Comparison of ENCODE assay signal across 8 cellular contexts in the genomic region with DNA sequence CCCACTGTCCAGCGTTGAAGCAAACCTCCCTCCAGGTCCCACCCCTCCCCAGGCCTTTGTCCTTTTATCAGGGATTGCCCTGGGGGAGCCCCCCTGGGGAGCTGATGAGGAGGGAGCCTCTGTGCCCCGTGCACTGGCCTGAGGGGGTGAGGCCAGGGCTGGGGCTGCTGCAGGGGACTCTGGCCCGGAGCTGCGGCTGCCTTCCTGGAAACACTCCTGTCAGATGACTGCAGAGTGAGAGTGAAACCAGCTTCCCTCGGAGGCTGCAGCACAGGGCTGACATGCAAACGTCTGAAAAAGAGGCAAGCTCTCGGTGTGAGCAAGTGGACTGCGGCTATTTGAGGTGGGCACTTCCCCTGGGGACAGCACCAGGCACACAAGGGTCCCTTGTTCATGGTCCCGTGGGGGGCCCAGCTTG. TPM values are rescaled to one million over a fixed set of nuclear protein-coding genes. Genes with fewer than 3 reads are reported as not detected.
DNase-seq lines count a peak whose midpoint lies in the region; ATAC-seq, FAIRE-seq and TF ChIP-seq lines count a peak whose summit lies in the region.

No MANE protein-coding gene starts in this region.

- CTCF ChIA-PET in K562 (lab: Yijun Ruan, JAX; ENCODE audit: low intra/inter-chr PET ratio): no interaction called here

- peak overlapping the region in 1 of 2 experiments; percentile 83; a peak in 2 of 4 replicates for H3K9ac ChIP-seq in K562 (ENCODE audit: insufficient read depth in 1 of 2, low read depth in 2 of 2, low read length in 2 of 2)

- no TSS peak for BruUV-seq in K562 (replicated peaks; lab: Mats Ljungman, UMichigan)

- H2AFZ ChIP-seq in K562 (ENCODE audit: low read depth, low read length): peak overlapping the region; percentile 66; the same call in 1 of the 2 replicates

- H3K9me3 ChIP-seq in Peyer's patch (no peaks in the 10 kb centered on the region), K562 (replicated peaks; ENCODE audit: control insufficient read depth, insufficient read depth, low read depth, low read length) (no peaks in the 10 kb centered on the region), pancreas (no peaks in the 10 kb centered on the region), aorta (ENCODE audit: control insufficient read depth, low read length) (no peaks in the 10 kb centered on the region)

- POLR2A ChIA-PET in K562 (lab: Yijun Ruan, JAX): interaction anchor here (0.6 to 2.2 kb wide), 13 partner anchors 9 to 372 kb away, joined by 3 to 15 read pairs (median 3); a partner anchor contains a TSS

- TF ChIP-seq RAD21 in K562 (CRISPR knock-in tag; conservative IDR thresholded peaks at IDR 0.05 in 1 of 2, IDR thresholded peaks at IDR 0.05 in 1 of 2): no peak

- H3K79me2 ChIP-seq in K562 (ENCODE audit: control insufficient read depth, insufficient read depth, low read length): peaks cover 17% of the 10 kb centered on the region

- no peaks in the 10 kb centered on the region for H4K20me1 ChIP-seq in K562 (replicated peaks; ENCODE audit: control insufficient read depth, insufficient read depth, low read length)

- in situ Hi-C loops in K562 (cut with MboI): no loop called here

- ATAC-seq in GM18909 (IDR thresholded peaks at IDR 0.05; ENCODE audit: poor library complexity, unreplicated experiment) (peak; percentile 38), K562 (peak; percentile 3; the same call in 2 of the 3 replicates), pancreas (peak in 2 of 4 donors; percentile 62 to 70), HG03521 (IDR thresholded peaks at IDR 0.05; ENCODE audit: unreplicated experiment) (no peak), aorta (ENCODE audit: low FRiP score) (no peak), GM21528 (IDR thresholded peaks at IDR 0.05; ENCODE audit: low FRiP score, unreplicated experiment) (no peak)

- TF ChIP-seq POLR2A in Peyer's patch (IDR thresholded peaks at IDR 0.05) (no peak), K562 (conservative IDR thresholded peaks at IDR 0.05) (no peak)

- intact Hi-C loops in K562 (cut with micrococcal nuclease) (no loop called here), pancreas (cut with DNase I) (no loop called here), aorta (cut with DNase I) (loop anchor here (10.0 kb wide), 1 partner anchor 63 kb away; a partner anchor contains a TSS)

- FAIRE-seq in K562 (lab: Jason Lieb, UNC) (peak; percentile 72), pancreas (lab: Jason Lieb, UNC) (no peak)

- H3K4me1 ChIP-seq in Peyer's patch (peaks cover 0 to 30% (median 15%) of the 10 kb centered on the region in 4 donors), K562 (replicated peaks in 1 of 2; ENCODE audit: control insufficient read depth in 2 of 2, insufficient read depth in 2 of 2, low read length in 2 of 2) (peaks cover 21 to 47% of the 10 kb centered on the region in 2 experiments), pancreas (peaks cover 0 to 24% (median 7%) of the 10 kb centered on the region in 3 donors), aorta (ENCODE audit: control insufficient read depth in 1 of 2, insufficient read depth in 2 of 2, low read length in 2 of 2) (no peaks in the 10 kb centered on the region)

- DNase-seq in Peyer's patch: peak; percentile 65 to 73 (median 71)
- DNase-seq in K562 (ENCODE audit: extremely low read depth in 1 of 4, low spot score in 3 of 4): peak in 2 of 4 experiments; percentile 61 to 72
- DNase-seq in pancreas: peak in 2 of 6 donors; percentile 59 to 69
- DNase-seq in DMS114 treated with DMSO at 0.1 percent for 48 hours (lab: John Stamatoyannopoulos, UW; ENCODE audit: unreplicated experiment): no peak
- no peak for DNase-seq in aorta

- H3K36me3 ChIP-seq in Peyer's patch (no peaks in the 10 kb centered on the region), K562 (ENCODE audit: control insufficient read depth, insufficient read depth, low read length) (peaks cover 6% of the 10 kb centered on the region; the same call in 1 of the 3 replicates), pancreas (no peaks in the 10 kb centered on the region), aorta (ENCODE audit: control insufficient read depth in 1 of 2, insufficient read depth in 2 of 2, low read length in 1 of 2) (no peaks in the 10 kb centered on the region)

- peak overlapping the region; percentile 56 for H3K4me2 ChIP-seq in K562 (ENCODE audit: insufficient read depth, low read length)

- TF ChIP-seq EP300 in K562 (IDR thresholded peaks at IDR 0.05; ENCODE audit: low read length): no peak

- 9% methylated on average over 9 of the region's 9 CpGs for WGBS in K562 (ENCODE audit: insufficient coverage, low coverage, missing lambda C conversion rate)
- 22 to 27% methylated on average over 9 of the region's 9 CpGs for WGBS in pancreas, 2 donors
- WGBS in aorta, 2 donors: 31 to 35% methylated on average over 9 of the region's 9 CpGs

- no peaks in the 10 kb centered on the region for H3K27me3 ChIP-seq in Peyer's patch
- H3K27me3 ChIP-seq in K562 (ENCODE audit: control insufficient read depth in 2 of 2, insufficient read depth in 2 of 2, low read length in 2 of 2): no peaks in the 10 kb centered on the region
- H3K27me3 ChIP-seq in pancreas: no peaks in the 10 kb centered on the region
- H3K27me3 ChIP-seq in aorta (ENCODE audit: control insufficient read depth in 1 of 2, insufficient read depth in 2 of 2, low read length in 1 of 2): no peaks in the 10 kb centered on the region

- peak overlapping the region; percentile 73 to 81 (median 77) for H3K27ac ChIP-seq in Peyer's patch
- peak overlapping the region; percentile 53; the same call in 1 of the 3 replicates for H3K27ac ChIP-seq in K562 (ENCODE audit: extremely low read depth, low read depth, low read length)
- peak overlapping the region in 3 of 4 donors; percentile 16 to 83 (median 81) for H3K27ac ChIP-seq in pancreas
- no peak overlapping the region for H3K27ac ChIP-seq in aorta (ENCODE audit: low read depth in 1 of 2, low read length in 2 of 2)

- H3K4me3 ChIP-seq in Peyer's patch (peak overlapping the region; percentile 25 to 43 (median 38)), K562 (no peak overlapping the region), pancreas (peak overlapping the region in 1 of 4 donors; percentile 7), aorta (ENCODE audit: low read length in 2 of 2) (no peak overlapping the region)

- peaks cover 2% of the 10 kb centered on the region for H3K9me1 ChIP-seq in K562 (ENCODE audit: control insufficient read depth, insufficient read depth, low read length)

- TF ChIP-seq CTCF in Peyer's patch (IDR thresholded peaks at IDR 0.05) (no peak), K562 (IDR thresholded peaks at IDR 0.05 in 2 of 3, conservative IDR thresholded peaks at IDR 0.05 in 1 of 3; ENCODE audit: insufficient read depth in 2 of 3, low read depth in 1 of 3, low read length in 3 of 3) (no peak), pancreas (IDR thresholded peaks at IDR 0.05) (no peak)

RNA-seq across cellular contexts. Expression of a gene that starts 4.6 kb away (rescaled TPM):
- total RNA-seq in Peyer's patch (10 to 100 TPM; 17.5 to 75.1 (median 22.2) TPM), K562 (2014; rRNA removed) (26.8 and 33.3 TPM in 2 replicates), K562 (2014; rRNA removed; fragmentation: Illumina TruSeq; extraction: Trizol) (5.9 and 9.1 TPM in 2 replicates), K562 (2015; rRNA removed; fragmentation: Illumina TruSeq; extraction: Trizol) (26.6 and 28.2 TPM in 2 replicates), K562 (2021) (44.5 and 45.2 TPM in 2 replicates), pancreas (10 to 100 TPM in 1 of 6 donors, 1 to 10 TPM in 5; 4.8 to 13.4 (median 6.9) TPM), aorta (10 to 100 TPM in 1 of 2 donors, 1 to 10 TPM in 1; 9.1 to 22.1 TPM)
- total RNA-seq in K562 (2011; cell fraction: chromatin; rRNA removed; ENCODE audit: low replicate concordance): 25.3 and 98.2 TPM in 2 replicates
- total RNA-seq in K562 (2011; cell fraction: nucleolus; rRNA removed): 71.7 TPM in 2 replicates
- total RNA-seq in K562 (2011; cell fraction: nucleoplasm; rRNA removed): 30.2 and 33.8 TPM in 2 replicates
- polyA plus RNA-seq in K562 (2011; rRNA removed) (17.3 and 24.9 TPM in 2 replicates), K562 (2014; fragmentation: Illumina TruSeq; extraction: Trizol) (18.0 and 28.7 TPM in 2 replicates), K562 (2014; fragmentation: Nextera tagmentation; extraction: Ambion mirVana) (under 1 TPM; 0.24 to 0.81 TPM), K562 (2014; rRNA removed) (33.6 and 44.2 TPM in 2 replicates), pancreas (10 to 100 TPM; 14.4 TPM), aorta (10 to 100 TPM in 1 of 2 donors, 1 to 10 TPM in 1; 4.8 to 14.0 TPM)
- 21.6 and 32.3 TPM in 2 replicates for polyA plus RNA-seq in K562 (2011; cell fraction: cytosol; rRNA removed)
- 26.6 and 36.1 TPM in 2 replicates for polyA plus RNA-seq in K562 (2011; cell fraction: nucleus; rRNA removed)
- polyA plus RNA-seq in K562 (2012): 22.1 and 24.0 TPM in 2 replicates
- 9.8 and 14.7 TPM in 2 replicates for polyA minus RNA-seq in K562 (2011; rRNA and poly(A)+ RNA removed)
- 26.8 and 28.5 TPM in 2 replicates for polyA minus RNA-seq in K562 (2011; cell fraction: cytosol; rRNA and poly(A)+ RNA removed)
- polyA minus RNA-seq in K562 (2011; cell fraction: nucleus; rRNA and poly(A)+ RNA removed): 22.8 and 24.9 TPM in 2 replicates

RNA-seq across cellular contexts. Expression of a gene that starts 15.6 kb away (rescaled TPM):
- total RNA-seq in Peyer's patch: 100 to 1,000 TPM; 299 to 676 (median 475) TPM
- total RNA-seq in K562 (2011; cell fraction: chromatin; rRNA removed; ENCODE audit: low replicate concordance): 59.6 and 137 TPM in 2 replicates
- total RNA-seq in K562 (2011; cell fraction: nucleolus; rRNA removed): 95.8 and 97.7 TPM in 2 replicates
- 83.2 and 87.5 TPM in 2 replicates for total RNA-seq in K562 (2011; cell fraction: nucleoplasm; rRNA removed)
- total RNA-seq in K562 (2014; rRNA removed): 532 and 564 TPM in 2 replicates
- 132 and 198 TPM in 2 replicates for total RNA-seq in K562 (2014; rRNA removed; fragmentation: Illumina TruSeq; extraction: Trizol)
- total RNA-seq in K562 (2015; rRNA removed; fragmentation: Illumina TruSeq; extraction: Trizol): 363 and 368 TPM in 2 replicates
- 302 and 324 TPM in 2 replicates for total RNA-seq in K562 (2021)
- 235 TPM in 2 replicates for polyA plus RNA-seq in K562 (2011; rRNA removed)
- polyA plus RNA-seq in K562 (2011; cell fraction: cytosol; rRNA removed): 308 and 335 TPM in 2 replicates
- 223 and 253 TPM in 2 replicates for polyA plus RNA-seq in K562 (2011; cell fraction: nucleus; rRNA removed)
- polyA plus RNA-seq in K562 (2012): 389 and 638 TPM in 2 replicates
- 318 and 384 TPM in 2 replicates for polyA plus RNA-seq in K562 (2014; fragmentation: Illumina TruSeq; extraction: Trizol)
- 100 to 1,000 TPM in 1 of 2 experiments, 10 to 100 TPM in 1; 81.0 to 108 TPM for polyA plus RNA-seq in K562 (2014; fragmentation: Nextera tagmentation; extraction: Ambion mirVana)
- 526 and 558 TPM in 2 replicates for polyA plus RNA-seq in K562 (2014; rRNA removed)
- 128 and 129 TPM in 2 replicates for polyA minus RNA-seq in K562 (2011; rRNA and poly(A)+ RNA removed)
- 82.8 and 116 TPM in 2 replicates for polyA minus RNA-seq in K562 (2011; cell fraction: cytosol; rRNA and poly(A)+ RNA removed)
- polyA minus RNA-seq in K562 (2011; cell fraction: nucleus; rRNA and poly(A)+ RNA removed): 37.3 and 41.4 TPM in 2 replicates
- total RNA-seq in pancreas: 100 to 1,000 TPM; 230 to 422 (median 268) TPM
- polyA plus RNA-seq in pancreas: 100 to 1,000 TPM; 443 to 612 TPM
- total RNA-seq in aorta: 100 to 1,000 TPM; 193 to 223 TPM
- polyA plus RNA-seq in aorta: 100 to 1,000 TPM; 421 to 505 TPM

RNA-seq across cellular contexts. Expression of a gene that starts 29.6 kb away (rescaled TPM):
- 10 to 100 TPM; 30.8 to 50.4 (median 41.4) TPM for total RNA-seq in Peyer's patch
- total RNA-seq in K562 (2011; cell fraction: chromatin; rRNA removed; ENCODE audit: low replicate concordance): 9.8 and 44.0 TPM in 2 replicates
- total RNA-seq in K562 (2011; cell fraction: nucleolus; rRNA removed): 38.6 and 45.4 TPM in 2 replicates
- 15.4 and 16.5 TPM in 2 replicates for total RNA-seq in K562 (2011; cell fraction: nucleoplasm; rRNA removed)
- total RNA-seq in K562 (2014; rRNA removed): 4.5 and 7.1 TPM in 2 replicates
- total RNA-seq in K562 (2014; rRNA removed; fragmentation: Illumina TruSeq; extraction: Trizol): 0.10 and 0.47 TPM in 2 replicates
- total RNA-seq in K562 (2015; rRNA removed; fragmentation: Illumina TruSeq; extraction: Trizol): 2.9 and 3.6 TPM in 2 replicates
- total RNA-seq in K562 (2021): 9.6 and 11.0 TPM in 2 replicates
- 1.3 and 3.6 TPM in 2 replicates for polyA plus RNA-seq in K562 (2011; rRNA removed)
- 0.74 and 2.6 TPM in 2 replicates for polyA plus RNA-seq in K562 (2011; cell fraction: cytosol; rRNA removed)
- 45.8 and 94.5 TPM in 2 replicates for polyA plus RNA-seq in K562 (2011; cell fraction: nucleus; rRNA removed)
- 6.9 and 15.2 TPM in 2 replicates for polyA plus RNA-seq in K562 (2012)
- polyA plus RNA-seq in K562 (2014; fragmentation: Illumina TruSeq; extraction: Trizol): 1.5 and 2.2 TPM in 2 replicates
- under 1 TPM; 0.03 to 0.18 TPM for polyA plus RNA-seq in K562 (2014; fragmentation: Nextera tagmentation; extraction: Ambion mirVana)
- polyA plus RNA-seq in K562 (2014; rRNA removed): 7.9 and 10.8 TPM in 2 replicates
- 0.06 and 0.21 TPM in 2 replicates for polyA minus RNA-seq in K562 (2011; rRNA and poly(A)+ RNA removed)
- 1.1 and 1.5 TPM in 2 replicates for polyA minus RNA-seq in K562 (2011; cell fraction: cytosol; rRNA and poly(A)+ RNA removed)
- polyA minus RNA-seq in K562 (2011; cell fraction: nucleus; rRNA and poly(A)+ RNA removed): 5.0 and 5.6 TPM in 2 replicates
- 10 to 100 TPM in 1 of 6 donors, 1 to 10 TPM in 5; 3.0 to 13.3 (median 4.8) TPM for total RNA-seq in pancreas
- polyA plus RNA-seq in pancreas: 10 to 100 TPM; 28.7 to 38.6 TPM
- total RNA-seq in aorta: 1 to 10 TPM; 2.4 to 5.0 TPM
- 10 to 100 TPM in 1 of 2 donors, 1 to 10 TPM in 1; 2.6 to 19.0 TPM for polyA plus RNA-seq in aorta

RNA-seq across cellular contexts. Expression of a gene that starts 32.5 kb away (rescaled TPM):
- total RNA-seq in Peyer's patch (100 to 1,000 TPM in 2 of 4 donors, 10 to 100 TPM in 2; 66.0 to 120 (median 96.5) TPM), K562 (2014; rRNA removed) (114 and 142 TPM in 2 replicates), K562 (2014; rRNA removed; fragmentation: Illumina TruSeq; extraction: Trizol) (16.4 and 20.9 TPM in 2 replicates), K562 (2015; rRNA removed; fragmentation: Illumina TruSeq; extraction: Trizol) (93.0 and 96.7 TPM in 2 replicates), K562 (2021) (126 and 135 TPM in 2 replicates), pancreas (10 to 100 TPM; 75.2 to 95.5 (median 79.0) TPM), aorta (10 to 100 TPM; 65.6 to 84.1 TPM)
- 45.1 and 180 TPM in 2 replicates for total RNA-seq in K562 (2011; cell fraction: chromatin; rRNA removed; ENCODE audit: low replicate concordance)
- total RNA-seq in K562 (2011; cell fraction: nucleolus; rRNA removed): 169 and 176 TPM in 2 replicates
- total RNA-seq in K562 (2011; cell fraction: nucleoplasm; rRNA removed): 73.7 and 101 TPM in 2 replicates
- polyA plus RNA-seq in K562 (2011; rRNA removed) (50.9 and 84.3 TPM in 2 replicates), K562 (2014; fragmentation: Illumina TruSeq; extraction: Trizol) (80.2 and 98.6 TPM in 2 replicates), K562 (2014; fragmentation: Nextera tagmentation; extraction: Ambion mirVana) (100 to 1,000 TPM; 131 to 166 TPM), K562 (2014; rRNA removed) (129 and 161 TPM in 2 replicates), pancreas (100 to 1,000 TPM; 180 to 189 TPM), aorta (100 to 1,000 TPM; 129 to 165 TPM)
- polyA plus RNA-seq in K562 (2011; cell fraction: cytosol; rRNA removed): 137 and 211 TPM in 2 replicates
- 314 and 360 TPM in 2 replicates for polyA plus RNA-seq in K562 (2011; cell fraction: nucleus; rRNA removed)
- polyA plus RNA-seq in K562 (2012): 124 and 150 TPM in 2 replicates
- 7.0 and 7.2 TPM in 2 replicates for polyA minus RNA-seq in K562 (2011; rRNA and poly(A)+ RNA removed)
- polyA minus RNA-seq in K562 (2011; cell fraction: cytosol; rRNA and poly(A)+ RNA removed): 19.4 and 27.9 TPM in 2 replicates
- 31.0 and 41.3 TPM in 2 replicates for polyA minus RNA-seq in K562 (2011; cell fraction: nucleus; rRNA and poly(A)+ RNA removed)

RNA-seq across cellular contexts. Expression of a gene that starts 39.4 kb away (rescaled TPM):
- total RNA-seq in Peyer's patch (10 to 100 TPM in 2 of 4 donors, 1 to 10 TPM in 2; 4.1 to 17.4 (median 9.2) TPM), K562 (2014; rRNA removed) (2.0 and 2.8 TPM in 2 replicates), K562 (2014; rRNA removed; fragmentation: Illumina TruSeq; extraction: Trizol) (0.07 TPM in 1 of 2 replicates, not detected in the other), K562 (2015; rRNA removed; fragmentation: Illumina TruSeq; extraction: Trizol) (0.83 and 0.94 TPM in 2 replicates), K562 (2021) (3.2 TPM in 2 replicates), pancreas (1 to 10 TPM; 2.9 to 5.5 (median 4.2) TPM), aorta (1 to 10 TPM; 6.1 to 6.2 TPM)
- 3.5 and 12.8 TPM in 2 replicates for total RNA-seq in K562 (2011; cell fraction: chromatin; rRNA removed; ENCODE audit: low replicate concordance)
- 13.2 and 13.6 TPM in 2 replicates for total RNA-seq in K562 (2011; cell fraction: nucleolus; rRNA removed)
- 7.8 and 10.9 TPM in 2 replicates for total RNA-seq in K562 (2011; cell fraction: nucleoplasm; rRNA removed)
- polyA plus RNA-seq in K562 (2011; rRNA removed) (0.46 and 1.1 TPM in 2 replicates), K562 (2014; fragmentation: Illumina TruSeq; extraction: Trizol) (0.06 and 0.54 TPM in 2 replicates), K562 (2014; fragmentation: Nextera tagmentation; extraction: Ambion mirVana) (under 1 TPM in 1 of 2 experiments, not detected in 1; 0.01 TPM), K562 (2014; rRNA removed) (2.2 and 3.7 TPM in 2 replicates), pancreas (10 to 100 TPM in 1 of 2 donors, 1 to 10 TPM in 1; 9.0 to 11.7 TPM), aorta (10 to 100 TPM in 1 of 2 donors, under 1 TPM in 1; 0.63 to 26.9 TPM)
- 0.49 and 1.00 TPM in 2 replicates for polyA plus RNA-seq in K562 (2011; cell fraction: cytosol; rRNA removed)
- polyA plus RNA-seq in K562 (2011; cell fraction: nucleus; rRNA removed): 11.7 and 16.6 TPM in 2 replicates
- 2.1 and 4.3 TPM in 2 replicates for polyA plus RNA-seq in K562 (2012)
- 0.11 and 0.12 TPM in 2 replicates for polyA minus RNA-seq in K562 (2011; rRNA and poly(A)+ RNA removed)
- 0.86 and 1.3 TPM in 2 replicates for polyA minus RNA-seq in K562 (2011; cell fraction: cytosol; rRNA and poly(A)+ RNA removed)
- polyA minus RNA-seq in K562 (2011; cell fraction: nucleus; rRNA and poly(A)+ RNA removed): 2.6 and 3.0 TPM in 2 replicates

Comparison
In these comparisons a context has a peak if more than half of its experiments do, and no peak if none do; other contexts are left out.
1. ATAC-seq: peak in GM18909 (single experiment) and K562 (single experiment); none in HG03521 (single experiment), aorta (single experiment) and GM21528 (single experiment).
2. DNase-seq: peak in Peyer's patch (3 of 3); none in DMS114 treated with DMSO at 0.1 percent for 48 hours (single experiment) and aorta (0 of 2).
3. H3K27ac ChIP-seq: peak in Peyer's patch (4 of 4), K562 (single experiment) and pancreas (3 of 4); none in aorta (0 of 2).
4. H3K4me3 ChIP-seq: peak in Peyer's patch (4 of 4); none in K562 (single experiment) and aorta (0 of 2).
5. intact Hi-C loops: an anchor here in aorta (10.0 kb wide); none called in K562 and pancreas.